ENCODE assay signal across 18 cellular contexts in genomic region chr2:45882707-45883106, GRCh38.
DNase-seq lines count a peak whose midpoint lies in the region; ATAC-seq, FAIRE-seq and TF ChIP-seq lines count a peak whose summit lies in the region.
"Had no signal": no experiment of that assay in that cellular context is flagged by ENCODE, and none has a peak within 500 bp of the region (broad histone marks: within the 10 kb centered on the region; RNA-seq: fewer than 3 reads in every experiment).

No MANE protein-coding gene starts in this region.

- WGBS in right cardiac atrium, result 34% methylated on average over 12 of the region's 12 CpGs
- WGBS in esophagus squamous epithelium, 2 donors, result 46 to 75% methylated on average over 6 to 11 of the region's 12 CpGs

- intact Hi-C loops in right cardiac atrium (cut with DNase I) (loop anchor here in 1 of 4 donors (10.0 kb wide), 1 partner anchor 52 kb away; no protein-coding TSS in a partner anchor), esophagus squamous epithelium (cut with DNase I) (no loop called here)

- H3K4me1 Mint-ChIP-seq in brain, result peaks cover 60% of the 10 kb centered on the region

- TF ChIP-seq POLR2A in esophagus squamous epithelium (IDR thresholded peaks at IDR 0.05) (no peak), H54 (IDR thresholded peaks at IDR 0.05; ENCODE audit: low read depth, low read length) (no peak)

- H3K4me1 ChIP-seq in right cardiac atrium (ENCODE audit: control insufficient read depth, insufficient read depth, low read length) (peaks cover 31% of the 10 kb centered on the region), skeletal muscle tissue (ENCODE audit: control insufficient read depth in 3 of 3, insufficient read depth in 3 of 3, low read length in 3 of 3) (peaks cover 24 to 31% (median 27%) of the 10 kb centered on the region in 3 donors), esophagus squamous epithelium (peaks cover 4 to 41% (median 23%) of the 10 kb centered on the region in 3 donors)

- H3K27ac ChIP-seq in right cardiac atrium (ENCODE audit: low read length) (peak overlapping the region; percentile 41), skeletal muscle tissue (ENCODE audit: low read depth, low read length) (peak overlapping the region; percentile 4), esophagus squamous epithelium (peak overlapping the region in 1 of 4 donors; percentile 27)
- H3K27ac ChIP-seq: C4-2B had no signal

- no peak overlapping the region for H3K4me3 ChIP-seq in HFF-Myc (replicated peaks; ENCODE audit: low read depth, low read length)
- H3K4me3 ChIP-seq in right cardiac atrium (ENCODE audit: low read length), result no peak overlapping the region
- peak overlapping the region in 1 of 3 donors; percentile 32 for H3K4me3 ChIP-seq in skeletal muscle tissue (ENCODE audit: low read length in 3 of 3)
- H3K4me3 ChIP-seq in esophagus squamous epithelium, result no peak overlapping the region
- H3K4me3 ChIP-seq: K562 had no signal

- H3K27me3 Mint-ChIP-seq in brain, result no peaks in the 10 kb centered on the region
- H3K27me3 Mint-ChIP-seq: activated naive CD8-positive, alpha-beta T cell had no signal

- no peaks in the 10 kb centered on the region for H3K9me3 ChIP-seq in right cardiac atrium (ENCODE audit: control insufficient read depth, low read length)
- H3K9me3 ChIP-seq in skeletal muscle tissue (ENCODE audit: control insufficient read depth in 3 of 3, low read length in 3 of 3), result no peaks in the 10 kb centered on the region
- H3K9me3 ChIP-seq in esophagus squamous epithelium, result no peaks in the 10 kb centered on the region

- H3K4me3 Mint-ChIP-seq in brain, result peak overlapping the region in 3 of 5 experiments; percentile 13 to 54 (median 27)
- H3K4me3 Mint-ChIP-seq: activated naive CD8-positive, alpha-beta T cell had no signal

- DNase-seq in HFF-Myc (ENCODE audit: extremely low read depth, low read depth), result peak; percentile 22
- DNase-seq in right cardiac atrium, result peak; percentile 55 to 86 (median 85)
- DNase-seq in NCI-H1694 treated with DMSO at 0.1 percent for 48 hours (lab: John Stamatoyannopoulos, UW), result no peak
- no peak for DNase-seq in esophagus squamous epithelium (lab: John Stamatoyannopoulos, UW)
- no peak for DNase-seq in H54 (ENCODE audit: insufficient read length, low spot score)
- DNase-seq: mesendoderm, NCI-H69, occipital lobe, RPMI8226, T-helper 2 cell had no signal

- peaks cover 7 to 15% (median 8%) of the 10 kb centered on the region in 5 experiments for H3K9me3 Mint-ChIP-seq in brain

- H3K27me3 ChIP-seq in right cardiac atrium (ENCODE audit: control insufficient read depth, insufficient read depth) (no peaks in the 10 kb centered on the region), skeletal muscle tissue (ENCODE audit: control insufficient read depth in 3 of 3, insufficient read depth in 3 of 3, low read length in 3 of 3) (no peaks in the 10 kb centered on the region), esophagus squamous epithelium (no peaks in the 10 kb centered on the region)

- no peak for TF ChIP-seq CTCF in HFF-Myc (IDR thresholded peaks at IDR 0.05; ENCODE audit: low read depth, low read length, missing control alignments)
- no peak for TF ChIP-seq CTCF in brain (conservative IDR thresholded peaks at IDR 0.05)
- no peak for TF ChIP-seq CTCF in esophagus squamous epithelium (IDR thresholded peaks at IDR 0.05)

- H3K9ac ChIP-seq in skeletal muscle tissue (ENCODE audit: low read depth in 1 of 3, low read length in 3 of 3), result peak overlapping the region in 1 of 3 donors; percentile 8

- no peak for FAIRE-seq in H54 (lab: Jason Lieb, UNC)
- FAIRE-seq: GM19239, K562, urothelium cell line had no signal

- H3K36me3 ChIP-seq in skeletal muscle tissue (ENCODE audit: control insufficient read depth in 3 of 3, insufficient read depth in 3 of 3, low read length in 3 of 3) (no peaks in the 10 kb centered on the region), esophagus squamous epithelium (peaks cover 0 to 12% (median 0%) of the 10 kb centered on the region in 3 donors)

- H3K36me3 Mint-ChIP-seq in brain, result peaks cover 18% of the 10 kb centered on the region

- H3K27ac Mint-ChIP-seq in brain, result peak overlapping the region; percentile 9 to 96 (median 60)
- H3K27ac Mint-ChIP-seq: activated naive CD8-positive, alpha-beta T cell had no signal

- ATAC-seq in right cardiac atrium (peak; percentile 58 to 78), HG03469 (IDR thresholded peaks at IDR 0.05; ENCODE audit: unreplicated experiment) (no peak)
- ATAC-seq: K562 had no signal

Comparison
In these comparisons a context has a peak if more than half of its experiments do, and no peak if none do; other contexts are left out.
1. DNase-seq: peak in HFF-Myc (single experiment) and right cardiac atrium (3 of 3); none in NCI-H1694 treated with DMSO at 0.1 percent for 48 hours (single experiment), esophagus squamous epithelium (single experiment) and H54 (single experiment).